8 cellular contexts compared by ENCODE assay signal in the genomic region with DNA sequence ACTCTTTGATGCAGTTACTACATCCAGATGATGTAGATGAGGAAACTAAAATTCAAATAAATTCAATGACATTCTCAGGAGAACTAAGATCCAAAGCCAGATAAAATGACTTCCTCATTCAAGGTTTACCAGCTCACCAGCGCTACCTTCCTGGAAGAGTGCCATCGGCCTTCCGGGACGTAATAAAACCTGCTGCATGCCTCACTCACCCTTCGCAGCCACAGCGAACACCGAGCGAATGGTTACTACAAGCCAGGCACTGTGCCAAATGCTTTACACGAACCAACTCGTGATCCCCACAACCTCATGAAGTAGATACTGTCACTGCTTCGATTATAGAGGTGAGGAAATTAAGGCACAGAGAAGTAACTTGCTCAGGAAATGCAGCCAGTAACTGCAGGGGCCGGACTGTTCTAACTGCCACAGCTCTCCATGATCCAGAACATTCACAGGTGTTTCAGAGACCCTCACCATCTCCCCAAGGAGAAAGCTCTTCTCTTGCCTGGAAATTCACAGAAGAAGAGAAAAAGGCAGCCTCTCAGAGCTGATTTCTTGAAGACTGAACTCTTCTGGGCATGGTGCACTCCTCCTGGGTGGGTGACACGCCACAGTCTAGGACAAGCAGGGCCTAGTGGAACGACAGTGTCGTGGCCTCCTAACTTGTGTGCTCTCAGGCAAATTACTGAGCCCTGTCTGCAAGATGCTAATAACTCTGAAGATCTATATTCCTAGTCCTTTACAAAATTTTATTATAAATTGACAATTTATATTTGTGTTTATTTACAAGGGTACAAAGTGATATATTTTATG. TPM values are rescaled to one million over a fixed set of nuclear protein-coding genes. Genes with fewer than 3 reads are reported as not detected.
DNase-seq lines count a peak whose midpoint lies in the region; ATAC-seq and TF ChIP-seq lines count a peak whose summit lies in the region.

No MANE protein-coding gene starts in this region.

- intact Hi-C loops in upper lobe of right lung (cut with DNase I) = no loop called here

- no peaks in the 10 kb centered on the region for H3K9me3 Mint-ChIP-seq in endothelial cell (ENCODE audit: unreplicated experiment)

- H3K27me3 Mint-ChIP-seq in endothelial cell (ENCODE audit: unreplicated experiment) = peaks cover 6% of the 10 kb centered on the region

- no peak overlapping the region for H3K4me3 Mint-ChIP-seq in endothelial cell (ENCODE audit: unreplicated experiment)

- peaks cover 9% of the 10 kb centered on the region for H3K36me3 Mint-ChIP-seq in endothelial cell (ENCODE audit: low read depth, unreplicated experiment)

- H3K9me3 ChIP-seq in upper lobe of right lung = no peaks in the 10 kb centered on the region

- peaks cover 4% of the 10 kb centered on the region for H3K4me1 ChIP-seq in upper lobe of right lung

- H3K4me1 Mint-ChIP-seq in endothelial cell (ENCODE audit: unreplicated experiment) = peaks cover 23% of the 10 kb centered on the region

- no peak overlapping the region for H3K27ac ChIP-seq in upper lobe of right lung

- no peaks in the 10 kb centered on the region for H3K27me3 ChIP-seq in upper lobe of right lung

- peak; percentile 57 for DNase-seq in activated gamma-delta T cell treated with Interleukin-2 at 50 U/mL for 16 hours
- no peak for DNase-seq in activated gamma-delta T cell (lab: John Stamatoyannopoulos, UW)
- DNase-seq in activated CD4-positive, alpha-beta T cell treated with anti-CD3 and anti-CD28 coated beads, Interleukin-2, amount 50 U/mL, for 4 hours = peak; percentile 16 to 17
- peak; percentile 62 for DNase-seq in glomerular endothelial cell (ENCODE audit: extremely low read depth, low read depth, low spot score)
- DNase-seq in upper lobe of right lung = peak; percentile 88
- no peak for DNase-seq in NCI-H446 (lab: John Stamatoyannopoulos, UW)
- no peak for DNase-seq in anterior cingulate cortex (lab: John Stamatoyannopoulos, UW)
- DNase-seq in endothelial cell (ENCODE audit: low spot score) = no peak

- no peak for TF ChIP-seq CTCF in upper lobe of right lung (IDR thresholded peaks at IDR 0.05)
- no peak for TF ChIP-seq CTCF in endothelial cell (IDR thresholded peaks at IDR 0.05; ENCODE audit: unreplicated experiment)

- no peak overlapping the region for H3K27ac Mint-ChIP-seq in endothelial cell (ENCODE audit: unreplicated experiment)

- no peak overlapping the region for H3K4me3 ChIP-seq in upper lobe of right lung

- ATAC-seq in upper lobe of right lung = peak; percentile 83

- no peaks in the 10 kb centered on the region for H3K36me3 ChIP-seq in upper lobe of right lung

RNA-seq across cellular contexts. Expression of gene HIC1, which starts 46.8 kb away (rescaled TPM):
- total RNA-seq in glomerular endothelial cell (97.1 and 97.2 TPM in 2 replicates), upper lobe of right lung (20.8 TPM), endothelial cell (ENCODE audit: unreplicated experiment) (0.72 TPM)

RNA-seq across cellular contexts. Expression of gene OVCA2, which starts 59.8 kb away (rescaled TPM):
- total RNA-seq in glomerular endothelial cell (60.8 and 76.1 TPM in 2 replicates), upper lobe of right lung (21.4 TPM), endothelial cell (ENCODE audit: unreplicated experiment) (32.7 TPM)

Comparison
In these comparisons a context has a peak if more than half of its experiments do, and no peak if none do; other contexts are left out.
1. DNase-seq: peak in activated gamma-delta T cell treated with Interleukin-2 at 50 U/mL for 16 hours (single experiment), activated CD4-positive, alpha-beta T cell treated with anti-CD3 and anti-CD28 coated beads, Interleukin-2, amount 50 U/mL, for 4 hours (2 of 2), glomerular endothelial cell (single experiment) and upper lobe of right lung (single experiment); none in activated gamma-delta T cell (single experiment), NCI-H446 (0 of 2), anterior cingulate cortex (0 of 58) and endothelial cell (single experiment).
2. RNA of gene HIC1, which starts 46.8 kb away (total RNA-seq): 97.1 to 97.2 TPM in glomerular endothelial cell and 20.8 TPM in upper lobe of right lung (single experiment); 0.72 TPM in endothelial cell (single experiment); every median in the first group is over 10 times any median in the second.